Comparison of ENCODE assay signal across 1 cellular context in the genomic region with DNA sequence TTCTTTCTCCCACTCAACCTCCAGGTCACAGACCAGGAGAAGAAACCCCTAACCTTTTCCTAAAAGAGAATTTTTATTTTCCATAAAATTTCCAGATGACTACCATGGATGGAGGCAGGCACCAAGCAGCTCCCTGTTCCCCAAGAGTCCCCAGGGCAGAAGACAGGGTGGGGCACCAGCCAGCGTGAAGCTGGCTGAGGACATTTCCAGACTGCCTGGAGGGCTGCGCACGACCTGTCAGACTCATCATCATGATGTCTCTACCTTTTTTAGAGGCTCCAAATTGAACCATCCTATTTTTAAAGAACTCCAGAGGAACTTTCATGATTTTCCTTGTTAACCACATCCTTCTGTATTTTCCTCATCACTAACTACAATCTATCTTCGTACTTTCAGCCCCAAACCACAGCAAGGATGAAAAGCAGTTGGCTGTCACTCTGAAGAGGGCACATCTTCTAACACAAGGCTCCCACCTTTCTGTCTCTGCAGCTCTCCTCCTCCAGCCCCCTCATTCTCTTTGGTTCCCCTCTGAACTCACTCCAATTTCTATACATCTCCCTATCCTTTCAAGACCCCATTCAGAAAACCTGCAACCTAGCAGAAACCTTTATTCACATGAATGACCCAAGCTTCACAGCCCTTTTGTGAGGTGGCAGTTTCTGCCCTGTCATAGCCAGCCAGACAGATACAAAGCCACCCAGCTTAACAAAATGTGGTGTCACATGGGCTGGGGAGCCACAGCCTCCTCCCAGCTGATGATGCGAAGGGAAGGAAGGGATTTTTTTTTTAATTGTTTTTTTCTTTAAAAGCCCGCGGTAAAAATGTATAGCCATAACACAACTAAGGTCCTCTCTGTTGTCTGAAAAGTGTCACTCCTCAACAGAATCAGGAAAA.
TF ChIP-seq lines count a peak whose summit lies in the region.

No MANE protein-coding gene starts in this region.

TF ChIP-seq in GM23338, 12 proteins besides CTCF, POLR2A, EP300 and RAD21 (continued from another document):
- TF ChIP-seq, protein P1, sequence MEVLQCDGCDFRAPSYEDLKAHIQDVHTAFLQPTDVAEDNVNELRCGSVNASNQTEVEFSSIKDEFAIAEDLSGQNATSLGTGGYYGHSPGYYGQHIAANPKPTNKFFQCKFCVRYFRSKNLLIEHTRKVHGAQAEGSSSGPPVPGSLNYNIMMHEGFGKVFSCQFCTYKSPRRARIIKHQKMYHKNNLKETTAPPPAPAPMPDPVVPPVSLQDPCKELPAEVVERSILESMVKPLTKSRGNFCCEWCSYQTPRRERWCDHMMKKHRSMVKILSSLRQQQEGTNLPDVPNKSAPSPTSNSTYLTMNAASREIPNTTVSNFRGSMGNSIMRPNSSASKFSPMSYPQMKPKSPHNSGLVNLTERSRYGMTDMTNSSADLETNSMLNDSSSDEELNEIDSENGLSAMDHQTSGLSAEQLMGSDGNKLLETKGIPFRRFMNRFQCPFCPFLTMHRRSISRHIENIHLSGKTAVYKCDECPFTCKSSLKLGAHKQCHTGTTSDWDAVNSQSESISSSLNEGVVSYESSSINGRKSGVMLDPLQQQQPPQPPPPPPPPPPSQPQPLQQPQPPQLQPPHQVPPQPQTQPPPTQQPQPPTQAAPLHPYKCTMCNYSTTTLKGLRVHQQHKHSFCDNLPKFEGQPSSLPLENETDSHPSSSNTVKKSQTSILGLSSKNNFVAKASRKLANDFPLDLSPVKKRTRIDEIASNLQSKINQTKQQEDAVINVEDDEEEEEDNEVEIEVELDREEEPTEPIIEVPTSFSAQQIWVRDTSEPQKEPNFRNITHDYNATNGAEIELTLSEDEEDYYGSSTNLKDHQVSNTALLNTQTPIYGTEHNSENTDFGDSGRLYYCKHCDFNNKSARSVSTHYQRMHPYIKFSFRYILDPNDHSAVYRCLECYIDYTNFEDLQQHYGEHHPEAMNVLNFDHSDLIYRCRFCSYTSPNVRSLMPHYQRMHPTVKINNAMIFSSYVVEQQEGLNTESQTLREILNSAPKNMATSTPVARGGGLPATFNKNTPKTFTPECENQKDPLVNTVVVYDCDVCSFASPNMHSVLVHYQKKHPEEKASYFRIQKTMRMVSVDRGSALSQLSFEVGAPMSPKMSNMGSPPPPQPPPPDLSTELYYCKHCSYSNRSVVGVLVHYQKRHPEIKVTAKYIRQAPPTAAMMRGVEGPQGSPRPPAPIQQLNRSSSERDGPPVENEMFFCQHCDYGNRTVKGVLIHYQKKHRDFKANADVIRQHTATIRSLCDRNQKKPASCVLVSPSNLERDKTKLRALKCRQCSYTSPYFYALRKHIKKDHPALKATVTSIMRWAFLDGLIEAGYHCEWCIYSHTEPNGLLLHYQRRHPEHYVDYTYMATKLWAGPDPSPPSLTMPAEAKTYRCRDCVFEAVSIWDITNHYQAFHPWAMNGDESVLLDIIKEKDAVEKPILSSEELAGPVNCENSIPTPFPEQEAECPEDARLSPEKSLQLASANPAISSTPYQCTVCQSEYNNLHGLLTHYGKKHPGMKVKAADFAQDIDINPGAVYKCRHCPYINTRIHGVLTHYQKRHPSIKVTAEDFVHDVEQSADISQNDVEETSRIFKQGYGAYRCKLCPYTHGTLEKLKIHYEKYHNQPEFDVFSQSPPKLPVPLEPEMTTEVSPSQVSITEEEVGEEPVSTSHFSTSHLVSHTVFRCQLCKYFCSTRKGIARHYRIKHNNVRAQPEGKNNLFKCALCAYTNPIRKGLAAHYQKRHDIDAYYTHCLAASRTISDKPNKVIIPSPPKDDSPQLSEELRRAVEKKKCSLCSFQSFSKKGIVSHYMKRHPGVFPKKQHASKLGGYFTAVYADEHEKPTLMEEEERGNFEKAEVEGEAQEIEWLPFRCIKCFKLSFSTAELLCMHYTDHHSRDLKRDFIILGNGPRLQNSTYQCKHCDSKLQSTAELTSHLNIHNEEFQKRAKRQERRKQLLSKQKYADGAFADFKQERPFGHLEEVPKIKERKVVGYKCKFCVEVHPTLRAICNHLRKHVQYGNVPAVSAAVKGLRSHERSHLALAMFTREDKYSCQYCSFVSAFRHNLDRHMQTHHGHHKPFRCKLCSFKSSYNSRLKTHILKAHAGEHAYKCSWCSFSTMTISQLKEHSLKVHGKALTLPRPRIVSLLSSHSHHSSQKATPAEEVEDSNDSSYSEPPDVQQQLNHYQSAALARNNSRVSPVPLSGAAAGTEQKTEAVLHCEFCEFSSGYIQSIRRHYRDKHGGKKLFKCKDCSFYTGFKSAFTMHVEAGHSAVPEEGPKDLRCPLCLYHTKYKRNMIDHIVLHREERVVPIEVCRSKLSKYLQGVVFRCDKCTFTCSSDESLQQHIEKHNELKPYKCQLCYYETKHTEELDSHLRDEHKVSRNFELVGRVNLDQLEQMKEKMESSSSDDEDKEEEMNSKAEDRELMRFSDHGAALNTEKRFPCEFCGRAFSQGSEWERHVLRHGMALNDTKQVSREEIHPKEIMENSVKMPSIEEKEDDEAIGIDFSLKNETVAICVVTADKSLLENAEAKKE (CRISPR knock-in tag; IDR thresholded peaks at IDR 0.05), result no peak
- TF ChIP-seq EZH2 (IDR thresholded peaks at IDR 0.05; ENCODE audit: low read depth, unreplicated experiment) (no peak), JUNB (IDR thresholded peaks at IDR 0.05; ENCODE audit: unreplicated experiment) (no peak), NANOG (IDR thresholded peaks at IDR 0.05; ENCODE audit: borderline replicate concordance) (no peak), CREB1 (CRISPR knock-in tag; IDR thresholded peaks at IDR 0.05; ENCODE audit: low read depth) (no peak), ZNF331 (CRISPR knock-in tag; IDR thresholded peaks at IDR 0.05; ENCODE audit: low read depth) (no peak)
- TF ChIP-seq, protein P2, sequence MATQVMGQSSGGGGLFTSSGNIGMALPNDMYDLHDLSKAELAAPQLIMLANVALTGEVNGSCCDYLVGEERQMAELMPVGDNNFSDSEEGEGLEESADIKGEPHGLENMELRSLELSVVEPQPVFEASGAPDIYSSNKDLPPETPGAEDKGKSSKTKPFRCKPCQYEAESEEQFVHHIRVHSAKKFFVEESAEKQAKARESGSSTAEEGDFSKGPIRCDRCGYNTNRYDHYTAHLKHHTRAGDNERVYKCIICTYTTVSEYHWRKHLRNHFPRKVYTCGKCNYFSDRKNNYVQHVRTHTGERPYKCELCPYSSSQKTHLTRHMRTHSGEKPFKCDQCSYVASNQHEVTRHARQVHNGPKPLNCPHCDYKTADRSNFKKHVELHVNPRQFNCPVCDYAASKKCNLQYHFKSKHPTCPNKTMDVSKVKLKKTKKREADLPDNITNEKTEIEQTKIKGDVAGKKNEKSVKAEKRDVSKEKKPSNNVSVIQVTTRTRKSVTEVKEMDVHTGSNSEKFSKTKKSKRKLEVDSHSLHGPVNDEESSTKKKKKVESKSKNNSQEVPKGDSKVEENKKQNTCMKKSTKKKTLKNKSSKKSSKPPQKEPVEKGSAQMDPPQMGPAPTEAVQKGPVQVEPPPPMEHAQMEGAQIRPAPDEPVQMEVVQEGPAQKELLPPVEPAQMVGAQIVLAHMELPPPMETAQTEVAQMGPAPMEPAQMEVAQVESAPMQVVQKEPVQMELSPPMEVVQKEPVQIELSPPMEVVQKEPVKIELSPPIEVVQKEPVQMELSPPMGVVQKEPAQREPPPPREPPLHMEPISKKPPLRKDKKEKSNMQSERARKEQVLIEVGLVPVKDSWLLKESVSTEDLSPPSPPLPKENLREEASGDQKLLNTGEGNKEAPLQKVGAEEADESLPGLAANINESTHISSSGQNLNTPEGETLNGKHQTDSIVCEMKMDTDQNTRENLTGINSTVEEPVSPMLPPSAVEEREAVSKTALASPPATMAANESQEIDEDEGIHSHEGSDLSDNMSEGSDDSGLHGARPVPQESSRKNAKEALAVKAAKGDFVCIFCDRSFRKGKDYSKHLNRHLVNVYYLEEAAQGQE (IDR thresholded peaks at IDR 0.05; ENCODE audit: unreplicated experiment), result no peak
